In the genomic region with DNA sequence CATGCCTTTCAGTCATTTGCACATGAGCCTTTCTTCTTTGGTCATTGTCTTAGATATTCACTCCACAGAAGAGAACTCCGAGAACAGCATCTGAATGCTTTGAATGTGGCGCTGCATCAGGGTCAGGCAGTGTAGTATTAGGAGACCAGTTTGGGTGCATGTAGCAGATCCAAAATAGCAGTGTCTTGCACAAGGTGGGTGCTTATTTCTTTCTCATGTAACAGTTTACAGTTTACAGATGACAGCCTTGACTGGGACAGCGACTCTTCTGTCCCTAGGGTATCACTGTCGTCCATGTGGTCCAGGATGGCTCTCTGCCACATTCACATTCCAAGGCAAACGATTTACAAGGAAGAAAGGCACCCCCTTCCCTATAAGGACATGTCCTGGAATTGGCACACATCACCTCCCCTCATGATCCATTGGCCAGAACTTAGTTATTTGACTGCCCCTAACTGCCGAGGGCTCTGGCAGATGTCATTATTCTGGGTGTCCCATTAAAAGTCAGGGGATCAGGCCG, we compare ENCODE assay signal across 24 cellular contexts.
"Had no signal": no experiment of that assay in that cellular context is flagged by ENCODE, and none has a peak within 500 bp of the region (broad histone marks: within the 10 kb centered on the region; RNA-seq: fewer than 3 reads in every experiment).

No MANE protein-coding gene starts in this region.

- H3K9me3 ChIP-seq: body of pancreas, left ventricle myocardium inferior, pancreas, testis had no signal

- H3K36me3 ChIP-seq: cardiac muscle cell had no signal

- H3K27ac ChIP-seq: body of pancreas, cardiac muscle cell, hepatocyte, left ventricle myocardium inferior, pancreas, testis had no signal

- H3K27me3 ChIP-seq: body of pancreas, cardiac muscle cell, hepatocyte, pancreas, testis had no signal

- H3K4me3 ChIP-seq: body of pancreas, cardiac muscle cell, hepatocyte, left ventricle myocardium inferior, pancreas, testis had no signal

- H3K36me3 Mint-ChIP-seq: natural killer cell treated with Interleukin-12 subunit alpha and Interleukin-12 subunit beta and Interleukin-15 and Interleukin-18, amount 100 ng/mL, for 72 hours had no signal

- DNase-seq: activated CD4-positive, alpha-beta T cell treated with anti-CD3 and anti-CD28 coated beads for 1 hour; activated CD4-positive, alpha-beta T cell treated with anti-CD3 and anti-CD28 coated beads, Interleukin-2, amount 50 U/mL, for 1 hour; activated CD8-positive, alpha-beta T cell treated with anti-CD3 and anti-CD28 coated beads, Interleukin-2, amount 10 ng/mL, durations not matched to agents 7 days and 5 days; activated gamma-delta T cell; activated naive CD4-positive, alpha-beta T cell treated with anti-CD3 and anti-CD28 coated beads, Interleukin-2, amount 50 U/mL, for 16 hours; activated naive CD8-positive, alpha-beta T cell treated with anti-CD3 and anti-CD28 coated beads, Interleukin-2, amount 50 U/mL, for 24 hours; anterior cingulate cortex; body of pancreas; effector CD8-positive, alpha-beta T cell; erythroblast; foreskin melanocyte; glutamatergic neuron; left ventricle myocardium inferior; midbrain; pancreas; stimulated activated CD4-positive, alpha-beta T cell treated with anti-CD3 and anti-CD28 coated beads, Interleukin-2, amount 100 ng/mL, for 48 hours; stimulated activated naive CD4-positive, alpha-beta T cell; T-cell; testis had no signal

- H3K27me3 Mint-ChIP-seq: activated naive CD8-positive, alpha-beta T cell treated with anti-CD3 and anti-CD28 coated beads, Interleukin-2, amount 50 U/mL, for 24 hours; natural killer cell treated with Interleukin-12 subunit alpha and Interleukin-12 subunit beta and Interleukin-15 and Interleukin-18, amount 100 ng/mL, for 72 hours; T-cell; type B pancreatic cell had no signal

- H3K27ac Mint-ChIP-seq: activated CD8-positive, alpha-beta T cell treated with anti-CD3 and anti-CD28 coated beads, Interleukin-2, amount 10 ng/mL, durations not matched to agents 7 days and 5 days; activated naive CD8-positive, alpha-beta T cell treated with anti-CD3 and anti-CD28 coated beads, Interleukin-2, amount 50 U/mL, for 24 hours; activated T-helper 1 cell treated with anti-CD3 and anti-CD28 coated beads, Interleukin-12 subunit alpha, Interleukin-12 subunit beta, Interleukin-2, Interleukin-4 antibody, amounts not matched to agents 30 ng/mL and 10 ng/mL and 1 ng/mL, durations not matched to agents 14 hours and 24 hours and 36 hours; natural killer cell treated with Interleukin-12 subunit alpha and Interleukin-12 subunit beta and Interleukin-15 and Interleukin-18, amount 100 ng/mL, for 72 hours; T-cell; type B pancreatic cell had no signal

- H3K9me3 Mint-ChIP-seq: activated naive CD8-positive, alpha-beta T cell treated with anti-CD3 and anti-CD28 coated beads, Interleukin-2, amount 50 U/mL, for 24 hours; activated T-helper 1 cell treated with anti-CD3 and anti-CD28 coated beads, Interleukin-12 subunit alpha, Interleukin-12 subunit beta, Interleukin-2, Interleukin-4 antibody, amounts not matched to agents 30 ng/mL and 10 ng/mL and 1 ng/mL, durations not matched to agents 14 hours and 24 hours and 36 hours; natural killer cell treated with Interleukin-12 subunit alpha and Interleukin-12 subunit beta and Interleukin-15 and Interleukin-18, amount 100 ng/mL, for 72 hours; T-cell; type B pancreatic cell had no signal

- H3K4me3 Mint-ChIP-seq: activated CD8-positive, alpha-beta T cell treated with anti-CD3 and anti-CD28 coated beads, Interleukin-2, amount 10 ng/mL, durations not matched to agents 7 days and 5 days; activated naive CD8-positive, alpha-beta T cell treated with anti-CD3 and anti-CD28 coated beads, Interleukin-2, amount 50 U/mL, for 24 hours; activated T-helper 1 cell treated with anti-CD3 and anti-CD28 coated beads, Interleukin-12 subunit alpha, Interleukin-12 subunit beta, Interleukin-2, Interleukin-4 antibody, amounts not matched to agents 30 ng/mL and 10 ng/mL and 1 ng/mL, durations not matched to agents 14 hours and 24 hours and 36 hours; natural killer cell treated with Interleukin-12 subunit alpha and Interleukin-12 subunit beta and Interleukin-15 and Interleukin-18, amount 100 ng/mL, for 72 hours; T-cell; type B pancreatic cell had no signal
